1 cellular context compared by ENCODE assay signal in the genomic region with DNA sequence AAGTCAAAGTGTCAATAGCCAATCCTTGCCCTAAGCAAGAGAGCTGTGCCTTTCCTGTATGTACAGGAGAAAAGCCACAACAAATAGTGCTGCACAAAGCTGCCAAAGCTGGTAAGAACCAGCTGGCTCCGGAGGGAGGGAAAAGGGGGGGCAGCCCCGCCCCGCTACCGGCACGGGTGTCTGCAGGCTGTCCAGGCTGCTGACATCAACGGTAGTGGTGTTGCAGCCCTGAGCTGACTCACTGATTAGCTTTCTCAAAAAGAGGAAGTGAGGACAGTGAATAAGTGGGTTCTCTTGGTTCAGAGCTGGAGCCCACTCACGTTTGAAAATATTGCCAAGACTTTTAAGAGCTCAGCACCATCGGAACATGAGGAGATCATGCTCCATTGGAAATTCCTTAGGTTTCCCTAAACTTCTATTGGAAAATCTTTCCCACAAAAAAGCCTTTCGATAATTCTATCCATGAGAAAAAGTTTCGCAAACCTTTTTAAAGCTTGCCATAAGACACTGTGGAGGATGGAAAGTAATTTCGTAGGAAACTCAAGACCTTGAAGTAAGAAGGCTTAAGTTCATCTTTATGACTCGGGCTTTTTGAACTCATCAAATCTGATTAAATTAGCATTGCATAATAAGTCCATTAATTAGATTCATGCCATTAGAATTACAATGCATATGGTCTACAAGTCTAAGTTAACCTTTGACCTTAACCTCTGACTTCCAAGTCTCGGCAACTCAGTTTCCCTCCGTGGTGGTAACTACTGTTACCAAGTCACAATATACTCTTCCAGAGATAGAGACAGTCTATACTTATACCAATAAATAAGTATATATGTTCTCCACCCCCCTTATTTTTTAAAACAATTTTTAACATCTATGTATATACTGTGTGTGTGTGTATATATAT.
TF ChIP-seq lines count a peak whose summit lies in the region.

No MANE protein-coding gene starts in this region.

TF ChIP-seq in K562, 482 proteins besides CTCF, POLR2A, EP300 and RAD21 (continued from another document and continues in another):
- TF ChIP-seq BDP1 (IDR thresholded peaks at IDR 0.05; ENCODE audit: insufficient read depth, insufficient read length): no peak
- no peak for TF ChIP-seq PHF8 (IDR thresholded peaks at IDR 0.05; ENCODE audit: borderline replicate concordance, low read length)
- TF ChIP-seq GATAD2B (IDR thresholded peaks at IDR 0.05; ENCODE audit: borderline replicate concordance): peak; percentile 21; the same call in 1 of the 2 replicates
- TF ChIP-seq ZBTB17 (CRISPR knock-in tag; IDR thresholded peaks at IDR 0.05): no peak; the same call in none of the 2 replicates
- no peak for TF ChIP-seq TCFL5 (CRISPR knock-in tag; conservative IDR thresholded peaks at IDR 0.05)
- TF ChIP-seq HDAC2 (IDR thresholded peaks at IDR 0.05): peak; percentile 89
- no peak for TF ChIP-seq SNRNP70 (optimal IDR thresholded peaks at IDR 0.05; ENCODE audit: low read depth, low read length)
- peak; percentile 69 for TF ChIP-seq KLF13 (tag; IDR thresholded peaks at IDR 0.05; ENCODE audit: borderline replicate concordance, low read depth)
- TF ChIP-seq NONO (IDR thresholded peaks at IDR 0.05; ENCODE audit: low read depth in 2 of 2, low read length in 1 of 2): no peak
- TF ChIP-seq IFI16 (CRISPR knock-in tag; IDR thresholded peaks at IDR 0.05): no peak
- no peak for TF ChIP-seq ZNF143 (CRISPR knock-in tag; IDR thresholded peaks at IDR 0.05)
- TF ChIP-seq CHD1 (IDR thresholded peaks at IDR 0.05; ENCODE audit: low read length): no peak
- no peak for TF ChIP-seq ZNF431 (CRISPR knock-in tag; IDR thresholded peaks at IDR 0.05)
- TF ChIP-seq TBP (optimal IDR thresholded peaks at IDR 0.05; ENCODE audit: low read depth, low read length): peak; percentile 72
- peak; percentile 70 for TF ChIP-seq NFIC (IDR thresholded peaks at IDR 0.05)
- TF ChIP-seq, protein P1, sequence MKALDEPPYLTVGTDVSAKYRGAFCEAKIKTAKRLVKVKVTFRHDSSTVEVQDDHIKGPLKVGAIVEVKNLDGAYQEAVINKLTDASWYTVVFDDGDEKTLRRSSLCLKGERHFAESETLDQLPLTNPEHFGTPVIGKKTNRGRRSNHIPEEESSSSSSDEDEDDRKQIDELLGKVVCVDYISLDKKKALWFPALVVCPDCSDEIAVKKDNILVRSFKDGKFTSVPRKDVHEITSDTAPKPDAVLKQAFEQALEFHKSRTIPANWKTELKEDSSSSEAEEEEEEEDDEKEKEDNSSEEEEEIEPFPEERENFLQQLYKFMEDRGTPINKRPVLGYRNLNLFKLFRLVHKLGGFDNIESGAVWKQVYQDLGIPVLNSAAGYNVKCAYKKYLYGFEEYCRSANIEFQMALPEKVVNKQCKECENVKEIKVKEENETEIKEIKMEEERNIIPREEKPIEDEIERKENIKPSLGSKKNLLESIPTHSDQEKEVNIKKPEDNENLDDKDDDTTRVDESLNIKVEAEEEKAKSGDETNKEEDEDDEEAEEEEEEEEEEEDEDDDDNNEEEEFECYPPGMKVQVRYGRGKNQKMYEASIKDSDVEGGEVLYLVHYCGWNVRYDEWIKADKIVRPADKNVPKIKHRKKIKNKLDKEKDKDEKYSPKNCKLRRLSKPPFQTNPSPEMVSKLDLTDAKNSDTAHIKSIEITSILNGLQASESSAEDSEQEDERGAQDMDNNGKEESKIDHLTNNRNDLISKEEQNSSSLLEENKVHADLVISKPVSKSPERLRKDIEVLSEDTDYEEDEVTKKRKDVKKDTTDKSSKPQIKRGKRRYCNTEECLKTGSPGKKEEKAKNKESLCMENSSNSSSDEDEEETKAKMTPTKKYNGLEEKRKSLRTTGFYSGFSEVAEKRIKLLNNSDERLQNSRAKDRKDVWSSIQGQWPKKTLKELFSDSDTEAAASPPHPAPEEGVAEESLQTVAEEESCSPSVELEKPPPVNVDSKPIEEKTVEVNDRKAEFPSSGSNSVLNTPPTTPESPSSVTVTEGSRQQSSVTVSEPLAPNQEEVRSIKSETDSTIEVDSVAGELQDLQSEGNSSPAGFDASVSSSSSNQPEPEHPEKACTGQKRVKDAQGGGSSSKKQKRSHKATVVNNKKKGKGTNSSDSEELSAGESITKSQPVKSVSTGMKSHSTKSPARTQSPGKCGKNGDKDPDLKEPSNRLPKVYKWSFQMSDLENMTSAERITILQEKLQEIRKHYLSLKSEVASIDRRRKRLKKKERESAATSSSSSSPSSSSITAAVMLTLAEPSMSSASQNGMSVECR (CRISPR knock-in tag; IDR thresholded peaks at IDR 0.05): no peak
- no peak for TF ChIP-seq ZNF197 (CRISPR knock-in tag; IDR thresholded peaks at IDR 0.05; ENCODE audit: low read depth)
- TF ChIP-seq HMG20A (CRISPR knock-in tag; conservative IDR thresholded peaks at IDR 0.05): no peak
- TF ChIP-seq SP1 (CRISPR knock-in tag; IDR thresholded peaks at IDR 0.05): peak; percentile 84
- TF ChIP-seq PHF21A (IDR thresholded peaks at IDR 0.05; ENCODE audit: borderline replicate concordance, low read depth): no peak
- peak; percentile 56; the same call in 1 of the 2 replicates for TF ChIP-seq ZBTB12 (CRISPR knock-in tag; IDR thresholded peaks at IDR 0.05)
- TF ChIP-seq SIRT6 (IDR thresholded peaks at IDR 0.05; ENCODE audit: low read depth, low read length): no peak
- TF ChIP-seq CBFA2T2 (conservative IDR thresholded peaks at IDR 0.05): peak; percentile 22; the same call in 1 of the 2 replicates
- TF ChIP-seq NCOA6 (IDR thresholded peaks at IDR 0.05): no peak
- TF ChIP-seq CLOCK (CRISPR knock-in tag; IDR thresholded peaks at IDR 0.05; ENCODE audit: borderline replicate concordance): no peak; the same call in 1 of the 2 replicates
- no peak for TF ChIP-seq CBX2 (IDR thresholded peaks at IDR 0.05; ENCODE audit: insufficient read depth, low read length, poor library complexity, severe bottlenecking)
- TF ChIP-seq ZBTB1 (CRISPR knock-in tag; IDR thresholded peaks at IDR 0.05; ENCODE audit: borderline replicate concordance, low read depth): no peak
- no peak for TF ChIP-seq WHSC1 (IDR thresholded peaks at IDR 0.05; ENCODE audit: low read length)
- peak; percentile 77; the same call in 1 of the 2 replicates for TF ChIP-seq GTF2F1 (IDR thresholded peaks at IDR 0.05; ENCODE audit: low read depth, low read length)
- no peak for TF ChIP-seq PBX2 (CRISPR knock-in tag; IDR thresholded peaks at IDR 0.05; ENCODE audit: low read depth)
- peak; percentile 72 for TF ChIP-seq PBX2 (tag; conservative IDR thresholded peaks at IDR 0.05; ENCODE audit: low read depth)
- no peak for TF ChIP-seq ZNF79 (CRISPR knock-in tag; IDR thresholded peaks at IDR 0.05; ENCODE audit: low read depth)
- TF ChIP-seq ADNP (tag; IDR thresholded peaks at IDR 0.05): peak; percentile 59; the same call in 1 of the 2 replicates
- TF ChIP-seq ZNF644 (tag; IDR thresholded peaks at IDR 0.05; ENCODE audit: low read depth): no peak
- TF ChIP-seq PML (IDR thresholded peaks at IDR 0.05; ENCODE audit: low read length): peak; percentile 57
- TF ChIP-seq ZNF589 (CRISPR knock-in tag; IDR thresholded peaks at IDR 0.05; ENCODE audit: low read depth): peak; percentile 33; the same call in 1 of the 2 replicates
- TF ChIP-seq RCOR1 (IDR thresholded peaks at IDR 0.05; ENCODE audit: borderline replicate concordance in 1 of 2, low read depth in 2 of 2, low read length in 2 of 2): peak in 1 of 2 experiments; percentile 93; a peak in 3 of 4 replicates
- TF ChIP-seq NFATC3 (IDR thresholded peaks at IDR 0.05): 0 out of 2 replicates have a peak, but pooled peaks have one; percentile 63
- TF ChIP-seq CBX8 (IDR thresholded peaks at IDR 0.05; ENCODE audit: borderline replicate concordance, extremely low read depth, low read depth, low read length, poor library complexity, severe bottlenecking): no peak
- peak; percentile 40; the same call in 1 of the 2 replicates for TF ChIP-seq PTTG1 (tag; IDR thresholded peaks at IDR 0.05; ENCODE audit: low read depth)
- TF ChIP-seq ZNF347 (CRISPR knock-in tag; IDR thresholded peaks at IDR 0.05; ENCODE audit: low read depth): no peak
- TF ChIP-seq CBX3 (IDR thresholded peaks at IDR 0.05; ENCODE audit: borderline replicate concordance in 1 of 2, low read length in 2 of 2): peak in 1 of 2 experiments; percentile 87; a peak in 1 of 3 replicates
- peak; percentile 53; the same call in 1 of the 2 replicates for TF ChIP-seq BACH1 (tag; IDR thresholded peaks at IDR 0.05)
- TF ChIP-seq POU5F1 (IDR thresholded peaks at IDR 0.05; ENCODE audit: borderline replicate concordance, low read depth, low read length, partially characterized antibody): no peak
- no peak for TF ChIP-seq XRCC3 (IDR thresholded peaks at IDR 0.05)
- peak; percentile 88 for TF ChIP-seq DACH1 (IDR thresholded peaks at IDR 0.05; ENCODE audit: partially characterized antibody)
- no peak for TF ChIP-seq CSDE1 (IDR thresholded peaks at IDR 0.05)
- no peak for TF ChIP-seq ZNF511 (CRISPR knock-in tag; IDR thresholded peaks at IDR 0.05)
- peak; percentile 46; the same call in 1 of the 2 replicates for TF ChIP-seq ZKSCAN8 (CRISPR knock-in tag; IDR thresholded peaks at IDR 0.05)
- peak; percentile 35 for TF ChIP-seq CHD4 (IDR thresholded peaks at IDR 0.05; ENCODE audit: insufficient read depth, insufficient replicate concordance, low read depth, low read length, poor library complexity, severe bottlenecking)
- no peak for TF ChIP-seq ATF1 (CRISPR knock-in tag; IDR thresholded peaks at IDR 0.05)
- peak; percentile 90 for TF ChIP-seq ATF1 (tag; IDR thresholded peaks at IDR 0.05)
- peak; percentile 48; the same call in 1 of the 2 replicates for TF ChIP-seq HCFC1 (IDR thresholded peaks at IDR 0.05; ENCODE audit: low read depth, low read length)
- no peak for TF ChIP-seq ZNF124 (CRISPR knock-in tag; IDR thresholded peaks at IDR 0.05)
